8 cellular contexts compared by ENCODE assay signal in genomic region chr12:112107728-112108447, GRCh38. TPM values are rescaled to one million over a fixed set of nuclear protein-coding genes. Genes with fewer than 3 reads are reported as not detected.
DNase-seq lines count a peak whose midpoint lies in the region; ATAC-seq, FAIRE-seq and TF ChIP-seq lines count a peak whose summit lies in the region.

No MANE protein-coding gene starts in this region.

- no peaks in the 10 kb centered on the region for H3K9me3 ChIP-seq in A549
- H3K9me3 ChIP-seq in OCI-LY7 (ENCODE audit: low read length) = no peaks in the 10 kb centered on the region
- H3K9me3 ChIP-seq in left lung = no peaks in the 10 kb centered on the region

- H3K4me3 Mint-ChIP-seq in brain = peak overlapping the region; percentile 95 to 97 (median 97)
- peak overlapping the region; percentile 95 for H3K4me3 Mint-ChIP-seq in stimulated activated memory B cell treated with anti-CD40 and anti-IgM and Interleukin-4, amounts not matched to agents 10 μg/mL and 1 μg/mL and 100 μg/mL, for 72 hours

- H3K4me3 ChIP-seq in A549 (peak overlapping the region; percentile 91), OCI-LY7 (ENCODE audit: low read depth, low read length, poor library complexity, severe bottlenecking) (peak overlapping the region; percentile 90), left lung (peak overlapping the region; percentile 76 to 84)

- H3K79me2 ChIP-seq in OCI-LY7 (ENCODE audit: insufficient read depth, low read depth, low read length) = peaks cover 62% of the 10 kb centered on the region

- peaks cover 23% of the 10 kb centered on the region for H3K36me3 Mint-ChIP-seq in brain
- peaks cover 11% of the 10 kb centered on the region for H3K36me3 Mint-ChIP-seq in stimulated activated memory B cell treated with anti-CD40 and anti-IgM and Interleukin-4, amounts not matched to agents 10 μg/mL and 1 μg/mL and 100 μg/mL, for 72 hours

- WGBS in A549 (ENCODE audit: missing lambda C conversion rate) = 3% methylated on average over 11 of the region's 23 CpGs

- CTCF ChIA-PET in A549 (lab: Yijun Ruan, JAX) (interaction anchor here (0.7 to 1.5 kb wide), 4 partner anchors 9 to 970 kb away, joined by 3 to 4 read pairs (median 4); partner anchors contain the start of genes ERP29 and TMEM116), OCI-LY7 (lab: Charles Lee; ENCODE audit: unreplicated experiment) (interaction anchor here (1.5 kb wide), 1 partner anchor 17 kb away, joined by 3 read pairs; no protein-coding TSS in a partner anchor)

- H3K4me2 ChIP-seq in A549 = peak overlapping the region; percentile 96
- peak overlapping the region; percentile 94 for H3K4me2 ChIP-seq in OCI-LY7 (ENCODE audit: low read length)

- BruUV-seq in OCI-LY7 (replicated peaks; lab: Mats Ljungman, UMichigan) = no TSS peak

- peaks cover 16% of the 10 kb centered on the region for H3K27me3 Mint-ChIP-seq in brain
- H3K27me3 Mint-ChIP-seq in stimulated activated memory B cell treated with anti-CD40 and anti-IgM and Interleukin-4, amounts not matched to agents 10 μg/mL and 1 μg/mL and 100 μg/mL, for 72 hours = no peaks in the 10 kb centered on the region

- peak overlapping the region; percentile 89 to 98 for H3K27ac ChIP-seq in A549
- peak overlapping the region; percentile 85 for H3K27ac ChIP-seq in OCI-LY7 (ENCODE audit: low read depth, low read length, poor library complexity, severe bottlenecking)
- peak overlapping the region; percentile 90 to 95 for H3K27ac ChIP-seq in left lung

- no peak for TF ChIP-seq RAD21 in A549 (conservative IDR thresholded peaks at IDR 0.05 in 1 of 2, IDR thresholded peaks at IDR 0.05 in 1 of 2)

- ATAC-seq in A549 = peak in 1 of 2 experiments; percentile 4; a peak in 4 of 6 replicates
- ATAC-seq in GM18505 (IDR thresholded peaks at IDR 0.05; ENCODE audit: unreplicated experiment) = peak; percentile 17
- ATAC-seq in left lung = no peak
- ATAC-seq in stimulated activated memory B cell treated with anti-CD40 and anti-IgM and Interleukin-4, amounts not matched to agents 10 μg/mL and 1 μg/mL and 100 μg/mL, for 72 hours = peak; percentile 39
- ATAC-seq in GM18870 (IDR thresholded peaks at IDR 0.05; ENCODE audit: unreplicated experiment) = no peak

- intact Hi-C loops in OCI-LY7 (cut with micrococcal nuclease; ENCODE audit: unreplicated experiment) = loop anchor here (10.0 kb wide), 1 partner anchor 277 kb away; the partner anchor contains the start of gene HECTD4
- intact Hi-C loops in left lung (cut with DNase I) = no loop called here

- H3K27me3 ChIP-seq in left lung = no peaks in the 10 kb centered on the region

- H3K4me1 ChIP-seq in A549 (peaks cover 60% of the 10 kb centered on the region), OCI-LY7 (ENCODE audit: insufficient read depth, low read length, poor library complexity, severe bottlenecking) (peaks cover 43% of the 10 kb centered on the region), left lung (peaks cover 10 to 51% of the 10 kb centered on the region in 2 donors)

- H3K4me1 Mint-ChIP-seq in brain = peaks cover 59% of the 10 kb centered on the region
- peaks cover 57% of the 10 kb centered on the region for H3K4me1 Mint-ChIP-seq in stimulated activated memory B cell treated with anti-CD40 and anti-IgM and Interleukin-4, amounts not matched to agents 10 μg/mL and 1 μg/mL and 100 μg/mL, for 72 hours

- TF ChIP-seq CTCF in A549 (IDR thresholded peaks at IDR 0.05) = no peak
- no peak for TF ChIP-seq CTCF in OCI-LY7 (conservative IDR thresholded peaks at IDR 0.05; ENCODE audit: low read length)
- TF ChIP-seq CTCF in brain (conservative IDR thresholded peaks at IDR 0.05) = no peak
- TF ChIP-seq CTCF in left lung (IDR thresholded peaks at IDR 0.05) = no peak

- no peak for FAIRE-seq in A549 (lab: Jason Lieb, UNC)

- TF ChIP-seq EP300 in A549 (IDR thresholded peaks at IDR 0.05) = no peak

- peaks cover 31% of the 10 kb centered on the region for H3K36me3 ChIP-seq in OCI-LY7 (ENCODE audit: insufficient read depth, low read length)
- peaks cover 0 to 6% of the 10 kb centered on the region in 2 donors for H3K36me3 ChIP-seq in left lung

- peaks cover 22% of the 10 kb centered on the region; the same call in 1 of the 2 replicates for H4K20me1 ChIP-seq in OCI-LY7 (ENCODE audit: insufficient read depth, low read length)

- no peaks in the 10 kb centered on the region for H3K9me2 ChIP-seq in OCI-LY7 (ENCODE audit: insufficient read depth, low read length)

- peak; percentile 31 to 36 for DNase-seq in A549 (ENCODE audit: low read depth in 1 of 2, low spot score in 1 of 2)
- peak; percentile 51 for DNase-seq in OCI-LY7 (ENCODE audit: low spot score)
- DNase-seq in left lung = peak in 1 of 2 donors; percentile 50
- DNase-seq in midbrain (lab: John Stamatoyannopoulos, UW) = no peak

- peak overlapping the region; percentile 16; the same call in 1 of the 2 replicates for H2AFZ ChIP-seq in OCI-LY7 (ENCODE audit: low read length)

- H3K27ac Mint-ChIP-seq in brain = peak overlapping the region; percentile 94 to 99 (median 96)
- peak overlapping the region; percentile 99 for H3K27ac Mint-ChIP-seq in stimulated activated memory B cell treated with anti-CD40 and anti-IgM and Interleukin-4, amounts not matched to agents 10 μg/mL and 1 μg/mL and 100 μg/mL, for 72 hours

- POLR2A ChIA-PET in A549 (lab: Yijun Ruan, JAX) = interaction anchor here (0.5 to 2.8 kb wide), 3 partner anchors 15 to 95 kb away, joined by 3 to 16 read pairs (median 5); partner anchors contain the start of genes ERP29, TMEM116 and TRAFD1
- POLR2A ChIA-PET in OCI-LY7 (lab: Charles Lee) = interaction anchor here (0.5 to 3.7 kb wide), 11 partner anchors 9 to 1568 kb away, joined by 3 to 36 read pairs (median 3); partner anchors contain the start of gene TRAFD1

- TF ChIP-seq POLR2A in A549 (IDR thresholded peaks at IDR 0.05; ENCODE audit: low read length) (no peak), GM18505 (IDR thresholded peaks at IDR 0.05; ENCODE audit: borderline replicate concordance, extremely low read depth, insufficient read depth, insufficient read length) (no peak)

- H3K9me3 Mint-ChIP-seq in brain = peaks cover 0 to 3% (median 0%) of the 10 kb centered on the region in 5 experiments
- H3K9me3 Mint-ChIP-seq in stimulated activated memory B cell treated with anti-CD40 and anti-IgM and Interleukin-4, amounts not matched to agents 10 μg/mL and 1 μg/mL and 100 μg/mL, for 72 hours = no peaks in the 10 kb centered on the region

TF ChIP-seq in A549, 52 proteins besides CTCF, POLR2A, EP300 and RAD21:
- peak; percentile 66; the same call in 1 of the 2 replicates for TF ChIP-seq MYC (IDR thresholded peaks at IDR 0.05; ENCODE audit: borderline replicate concordance, low read length)
- peak; percentile 40; the same call in 1 of the 2 replicates for TF ChIP-seq E2F6 (IDR thresholded peaks at IDR 0.05; ENCODE audit: borderline replicate concordance, low read depth)
- no peak for TF ChIP-seq KDM1A (IDR thresholded peaks at IDR 0.05; ENCODE audit: low read depth)

RNA-seq across cellular contexts. Expression of gene NAA25, which starts 0.7 kb away (rescaled TPM):
- 41.4 and 49.3 TPM in 2 replicates for polyA plus RNA-seq in A549 (2011; rRNA removed)
- polyA plus RNA-seq in A549 (2012; cell fraction: cytosol; rRNA removed) = 6.6 and 7.4 TPM in 2 replicates
- 9.7 and 16.5 TPM in 2 replicates for polyA plus RNA-seq in A549 (2012; cell fraction: nucleus; rRNA removed)
- 21.3 to 21.9 TPM (median 21.5 TPM) in 3 replicates for polyA plus RNA-seq in A549 (2017; fragmentation: RNase III; extraction: RNeasy Plus Mini Kit Qiagen cat#74134 plus additional on column Dnase treatment)
- polyA minus RNA-seq in A549 (2011; rRNA and poly(A)+ RNA removed) = 30.5 and 33.6 TPM in 2 replicates
- total RNA-seq in OCI-LY7 (2014; rRNA removed; shearing (Covaris generic)) = 21.6 and 27.4 TPM in 2 replicates
- total RNA-seq in OCI-LY7 (2022) = 48.2 and 50.3 TPM in 2 replicates
- 3.0 TPM for polyA plus RNA-seq in brain (ENCODE audit: insufficient read depth, low read depth, low replicate concordance)
- 10 to 100 TPM; 17.3 to 33.7 TPM for total RNA-seq in left lung

RNA-seq across cellular contexts. Expression of gene TRAFD1, which starts 17.5 kb away (rescaled TPM):
- polyA plus RNA-seq in A549 (2011; rRNA removed) = 23.3 and 33.1 TPM in 2 replicates
- polyA plus RNA-seq in A549 (2012; cell fraction: cytosol; rRNA removed) = 12.0 and 14.4 TPM in 2 replicates
- 12.7 and 19.3 TPM in 2 replicates for polyA plus RNA-seq in A549 (2012; cell fraction: nucleus; rRNA removed)
- polyA plus RNA-seq in A549 (2017; fragmentation: RNase III; extraction: RNeasy Plus Mini Kit Qiagen cat#74134 plus additional on column Dnase treatment) = 30.2 to 44.1 TPM (median 41.1 TPM) in 3 replicates
- polyA minus RNA-seq in A549 (2011; rRNA and poly(A)+ RNA removed) = 20.1 and 21.2 TPM in 2 replicates
- total RNA-seq in OCI-LY7 (2014; rRNA removed; shearing (Covaris generic)) = 14.3 and 21.0 TPM in 2 replicates
- total RNA-seq in OCI-LY7 (2022) = 19.4 and 24.2 TPM in 2 replicates
- 48.9 TPM for polyA plus RNA-seq in brain (ENCODE audit: insufficient read depth, low read depth, low replicate concordance)
- 10 to 100 TPM; 40.1 to 46.1 TPM for total RNA-seq in left lung

Comparison
In these comparisons a context has a peak if more than half of its experiments do, and no peak if none do; other contexts are left out.
1. ATAC-seq: peak in GM18505 (single experiment) and stimulated activated memory B cell treated with anti-CD40 and anti-IgM and Interleukin-4, amounts not matched to agents 10 μg/mL and 1 μg/mL and 100 μg/mL, for 72 hours (single experiment); none in left lung (single experiment) and GM18870 (single experiment).
2. Peak in every context shown above with its lines, with median percentiles within 50 percentile points of each other: H3K27ac ChIP-seq and H3K4me3 ChIP-seq.